Comparison of ENCODE assay signal across 24 cellular contexts in the genomic region with DNA sequence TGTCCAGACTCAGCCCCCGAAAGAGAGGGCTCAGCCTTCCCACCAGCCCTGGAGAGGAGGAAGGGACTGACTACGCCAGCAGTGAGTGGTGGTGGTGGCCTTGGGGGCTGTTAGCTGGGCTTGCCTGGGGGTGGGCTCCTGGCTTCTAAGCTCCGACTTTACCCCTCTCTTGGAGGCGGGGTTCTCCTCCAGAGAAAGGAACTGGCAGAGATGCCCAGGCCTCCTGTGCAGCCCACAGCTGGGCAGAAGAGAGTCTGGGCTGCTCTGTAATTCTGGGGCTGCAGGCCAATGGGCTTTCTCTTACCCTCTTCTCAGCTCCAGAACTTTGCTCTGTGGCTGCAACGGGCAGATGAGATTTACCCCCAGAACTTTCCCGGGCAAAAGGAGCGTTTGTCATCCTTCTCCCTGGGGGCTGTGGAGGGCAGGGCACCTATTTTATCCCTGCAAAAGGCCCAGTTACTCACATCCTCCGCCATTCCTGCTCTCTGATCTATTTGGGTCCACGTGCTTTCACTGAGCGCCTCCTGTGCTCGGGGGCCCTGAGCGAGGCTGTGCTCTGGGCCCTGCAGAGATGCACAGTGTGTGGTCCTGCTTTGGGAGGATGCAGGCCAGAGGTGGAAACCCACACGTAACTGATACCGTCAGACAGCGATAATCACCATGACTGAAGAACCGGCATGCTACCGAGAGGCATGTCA. TPM values are rescaled to one million over a fixed set of nuclear protein-coding genes. Genes with fewer than 3 reads are reported as not detected.
A peak's percentile ranks its signal among the peaks of the same experiment; 100 is the strongest.
DNase-seq lines count a peak whose midpoint lies in the region; TF ChIP-seq lines count a peak whose summit lies in the region.
"Had no signal": no experiment of that assay in that cellular context is flagged by ENCODE, and none has a peak within 500 bp of the region (broad histone marks: within the 10 kb centered on the region; RNA-seq: fewer than 3 reads in every experiment).

No MANE protein-coding gene starts in this region.

- no peaks in the 10 kb centered on the region for H3K9me3 ChIP-seq in BLaER1 treated with 17β-estradiol and CSF1 and Interleukin-3, amounts not matched to agents 10 nM and 100 nM (replicated peaks in 1 of 11)
- no peaks in the 10 kb centered on the region for H3K9me3 ChIP-seq in SJSA1 (replicated peaks)
- H3K9me3 ChIP-seq in hepatocyte (ENCODE audit: low read depth), result no peaks in the 10 kb centered on the region
- no peaks in the 10 kb centered on the region for H3K9me3 ChIP-seq in ascending aorta
- H3K9me3 ChIP-seq: sigmoid colon had no signal

- H3K4me3 Mint-ChIP-seq in neural crest cell, result peak overlapping the region; percentile 83
- H3K4me3 Mint-ChIP-seq: activated CD4-positive, alpha-beta T cell treated with anti-CD3 and anti-CD28 coated beads, Interleukin-2, amount 10 ng/mL, durations not matched to agents 7 days and 5 days; effector memory CD8-positive, alpha-beta T cell; naive B cell had no signal

- H3K9me2 ChIP-seq in hepatocyte (replicated peaks; ENCODE audit: insufficient read depth), result no peaks in the 10 kb centered on the region

- peak overlapping the region; percentile 91 to 100 (median 98) for H3K4me2 ChIP-seq in BLaER1 treated with 17β-estradiol and CSF1 and Interleukin-3, amounts not matched to agents 10 nM and 100 nM
- H3K4me2 ChIP-seq in hepatocyte, result peak overlapping the region; percentile 96

- TF ChIP-seq CTCF in hepatocyte (IDR thresholded peaks at IDR 0.05; ENCODE audit: poor library complexity) (no peak), neural crest cell (conservative IDR thresholded peaks at IDR 0.05) (no peak), ascending aorta (IDR thresholded peaks at IDR 0.05) (no peak)

- peaks cover 97% of the 10 kb centered on the region for H3K27me3 Mint-ChIP-seq in neural crest cell (ENCODE audit: low read depth)

- DNase-seq in SJSA1 (ENCODE audit: low read depth in 1 of 2, low spot score in 2 of 2) (peak in 1 of 2 experiments; percentile 6), hepatocyte (ENCODE audit: low spot score) (no peak), neural crest cell (ENCODE audit: low read depth, low spot score) (no peak), ascending aorta (ENCODE audit: low spot score in 2 of 2) (no peak), NCI-H345 treated with DMSO at 0.1 percent for 48 hours (lab: John Stamatoyannopoulos, UW; ENCODE audit: unreplicated experiment) (no peak), NOMO-1 treated with dmso at 0.1 percent for 144 hours (lab: John Stamatoyannopoulos, UW; ENCODE audit: unreplicated experiment) (no peak)
- DNase-seq in stimulated activated CD8-positive, alpha-beta memory T cell treated with anti-CD3 and anti-CD28 coated beads, Interleukin-4, amount 100 ng/mL, for 48 hours, result no peak
- DNase-seq: activated CD4-positive, alpha-beta T cell treated with anti-CD3 and anti-CD28 coated beads, Interleukin-2, amount 10 ng/mL, durations not matched to agents 7 days and 5 days; central memory CD4-positive, alpha-beta T cell; effector memory CD8-positive, alpha-beta T cell; GDM1; glutamatergic neuron; KG1; naive B cell; NCI-H1930; sigmoid colon; stimulated activated naive CD4-positive, alpha-beta T cell treated with Interleukin-2 at 50 U/mL for 16 hours had no signal

- peaks cover 2% of the 10 kb centered on the region for H3K36me3 Mint-ChIP-seq in neural crest cell (ENCODE audit: low read depth)
- H3K36me3 Mint-ChIP-seq: CD14-positive monocyte, naive B cell had no signal

- H3K27me3 ChIP-seq in BLaER1 treated with 17β-estradiol and CSF1 and Interleukin-3, amounts not matched to agents 10 nM and 100 nM, result peaks cover 44 to 65% (median 59%) of the 10 kb centered on the region in 11 experiments
- peaks cover 40% of the 10 kb centered on the region for H3K27me3 ChIP-seq in SJSA1 (replicated peaks)
- peaks cover 97% of the 10 kb centered on the region for H3K27me3 ChIP-seq in hepatocyte
- H3K27me3 ChIP-seq in ascending aorta, result peaks cover 8% of the 10 kb centered on the region

- H3K79me2 ChIP-seq in hepatocyte, result no peaks in the 10 kb centered on the region
- H3K79me2 ChIP-seq: parathyroid adenoma had no signal

- peaks cover 19 to 45% (median 40%) of the 10 kb centered on the region in 10 experiments; a peak in 19 of 20 replicates for H3K4me1 ChIP-seq in BLaER1 treated with 17β-estradiol and CSF1 and Interleukin-3, amounts not matched to agents 10 nM and 100 nM
- peaks cover 32% of the 10 kb centered on the region for H3K4me1 ChIP-seq in SJSA1 (replicated peaks)
- H3K4me1 ChIP-seq in hepatocyte (ENCODE audit: insufficient read depth), result peaks cover 20% of the 10 kb centered on the region
- H3K4me1 ChIP-seq in ascending aorta, result peaks cover 3 to 28% of the 10 kb centered on the region in 2 donors
- H3K4me1 ChIP-seq: parathyroid adenoma had no signal

- peak overlapping the region in 3 of 10 experiments; percentile 49 to 67 (median 62); a peak in 3 of 20 replicates for H3K4me3 ChIP-seq in BLaER1 treated with 17β-estradiol and CSF1 and Interleukin-3, amounts not matched to agents 10 nM and 100 nM
- H3K4me3 ChIP-seq in SJSA1 (peak overlapping the region; percentile 24), hepatocyte (no peak overlapping the region), ascending aorta (peak overlapping the region in 1 of 2 donors; percentile 59)
- H3K4me3 ChIP-seq: GM12878, lung had no signal

- peak overlapping the region in 1 of 11 experiments; percentile 48; a peak in 1 of 22 replicates for H3K9ac ChIP-seq in BLaER1 treated with 17β-estradiol and CSF1 and Interleukin-3, amounts not matched to agents 10 nM and 100 nM
- H3K9ac ChIP-seq: parathyroid adenoma had no signal

- H3K4me1 Mint-ChIP-seq in neural crest cell, result peaks cover 28% of the 10 kb centered on the region

- H3K27ac ChIP-seq in BLaER1 treated with 17β-estradiol and CSF1 and Interleukin-3, amounts not matched to agents 10 nM and 100 nM, result no peak overlapping the region
- H3K27ac ChIP-seq in SJSA1 (no peak overlapping the region; the same call in 1 of the 2 replicates), hepatocyte (no peak overlapping the region), ascending aorta (no peak overlapping the region)
- H3K27ac ChIP-seq: parathyroid adenoma, sigmoid colon had no signal

- 28% methylated on average over 16 of the region's 17 CpGs for WGBS in hepatocyte (ENCODE audit: low lambda C conversion rate, missing lambda C conversion rate)

- peaks cover 0 to 27% (median 3%) of the 10 kb centered on the region in 11 experiments; a peak in 9 of 22 replicates for H4K20me1 ChIP-seq in BLaER1 treated with 17β-estradiol and CSF1 and Interleukin-3, amounts not matched to agents 10 nM and 100 nM
- no peaks in the 10 kb centered on the region for H4K20me1 ChIP-seq in hepatocyte (ENCODE audit: insufficient read depth, poor library complexity, severe bottlenecking)

- H3K36me3 ChIP-seq in BLaER1 treated with 17β-estradiol and CSF1 and Interleukin-3, amounts not matched to agents 10 nM and 100 nM, result no peaks in the 10 kb centered on the region
- H3K36me3 ChIP-seq in SJSA1 (no peaks in the 10 kb centered on the region), hepatocyte (replicated peaks; ENCODE audit: insufficient read depth, low read depth) (no peaks in the 10 kb centered on the region), ascending aorta (no peaks in the 10 kb centered on the region)
- H3K36me3 ChIP-seq: sigmoid colon had no signal

- H3K27ac Mint-ChIP-seq in neural crest cell (ENCODE audit: unreplicated experiment), result no peak overlapping the region
- H3K27ac Mint-ChIP-seq: activated CD4-positive, alpha-beta T cell treated with anti-CD3 and anti-CD28 coated beads, Interleukin-2, amount 10 ng/mL, durations not matched to agents 7 days and 5 days; CD14-positive monocyte; effector memory CD8-positive, alpha-beta T cell; naive B cell had no signal

- no peaks in the 10 kb centered on the region for H3K9me3 Mint-ChIP-seq in neural crest cell
- H3K9me3 Mint-ChIP-seq: activated CD4-positive, alpha-beta T cell treated with anti-CD3 and anti-CD28 coated beads, Interleukin-2, amount 10 ng/mL, durations not matched to agents 7 days and 5 days; effector memory CD8-positive, alpha-beta T cell had no signal

- intact Hi-C loops in ascending aorta (cut with DNase I), result no loop called here

- no peak overlapping the region for H2AFZ ChIP-seq in hepatocyte
- H2AFZ ChIP-seq: parathyroid adenoma had no signal

RNA-seq across cellular contexts. Expression of gene CSMD2, which starts 2.2 kb away (rescaled TPM):
- 0.60 and 0.87 TPM in 2 replicates for total RNA-seq in SJSA1 (2014; rRNA removed; shearing (Covaris generic))
- total RNA-seq in hepatocyte, result 0.12 and 0.37 TPM in 2 replicates
- 0.04 and 0.10 TPM in 2 replicates for polyA plus RNA-seq in hepatocyte
- total RNA-seq in neural crest cell, result 0.40 and 0.45 TPM in 2 replicates
- 10.9 TPM for total RNA-seq in ascending aorta
- total RNA-seq: activated CD4-positive, alpha-beta T cell treated with anti-CD3 and anti-CD28 coated beads, Interleukin-2, amount 10 ng/mL, durations not matched to agents 7 days and 5 days; GM12878; NCI-H460 had no signal
- polyA plus RNA-seq: CD14-positive monocyte had no signal

RNA-seq across cellular contexts. Expression of gene C1orf94, which starts 9.5 kb away (rescaled TPM):
- total RNA-seq in SJSA1 (2014; rRNA removed; shearing (Covaris generic)), result 0.39 TPM in 1 of 2 replicates, not detected in the other
- total RNA-seq in hepatocyte (not detected in 2 replicates), neural crest cell (not detected in 2 replicates), ascending aorta (not detected)
- polyA plus RNA-seq in hepatocyte, result not detected in 2 replicates
- total RNA-seq: activated CD4-positive, alpha-beta T cell treated with anti-CD3 and anti-CD28 coated beads, Interleukin-2, amount 10 ng/mL, durations not matched to agents 7 days and 5 days; GM12878; lung; NCI-H460; sigmoid colon; urinary bladder had no signal
- polyA plus RNA-seq: CD14-positive monocyte, GM12878, lung, sigmoid colon, urinary bladder had no signal
